Comparison of ENCODE assay signal across 8 cellular contexts in the genomic region with DNA sequence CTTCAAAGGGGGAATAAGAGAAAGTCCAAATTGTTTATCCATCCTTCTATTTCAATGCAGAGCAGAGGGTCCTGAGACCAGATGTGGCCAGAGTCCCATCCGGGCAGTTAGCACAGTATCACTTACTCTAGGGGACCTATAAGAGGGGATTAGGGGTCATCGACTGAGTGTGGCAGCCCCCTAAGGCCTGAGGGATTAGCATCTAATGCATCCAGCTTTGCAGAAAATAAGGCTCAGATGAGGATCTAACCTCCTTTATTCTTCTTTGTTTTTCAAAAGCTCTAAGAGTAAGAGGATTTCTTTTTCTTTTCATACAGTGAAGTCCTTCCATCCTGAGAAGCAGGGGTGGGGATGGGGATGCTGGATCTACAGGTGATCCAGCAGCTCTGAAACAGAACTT. TPM values are rescaled to one million over a fixed set of nuclear protein-coding genes. Genes with fewer than 3 reads are reported as not detected.
"Had no signal": no experiment of that assay in that cellular context is flagged by ENCODE, and none has a peak within 500 bp of the region (broad histone marks: within the 10 kb centered on the region; RNA-seq: fewer than 3 reads in every experiment).

No MANE protein-coding gene starts in this region.

- H3K27ac ChIP-seq: GM23248 had no signal

- H3K9me3 ChIP-seq: HAP-1 had no signal

- H3K27ac Mint-ChIP-seq: HFFc6 had no signal

- H3K4me3 Mint-ChIP-seq: HFFc6 had no signal

- H3K4me1 ChIP-seq: HAP-1 had no signal

- H3K36me3 ChIP-seq: HAP-1 had no signal

- H3K9ac ChIP-seq: GM23248 had no signal

- DNase-seq: GM23248, GOT3, H7, HFFc6, IMR-90 had no signal

- H3K9me3 Mint-ChIP-seq: HFFc6 had no signal

- H3K4me3 ChIP-seq: GM23248, HAP-1 had no signal

RNA-seq across cellular contexts. Expression of a gene that starts 43.5 kb away (rescaled TPM):
- total RNA-seq: GM23248, H4, H7, HFFc6, HT-29, IMR-90 had no signal
- polyA plus RNA-seq: IMR-90 had no signal
